2 cellular contexts compared by ENCODE assay signal in genomic region chr19:2239771-2240770, GRCh38.
TF ChIP-seq lines count a peak whose summit lies in the region.

No MANE protein-coding gene starts in this region.

TF ChIP-seq in SK-N-SH, 30 proteins besides CTCF, POLR2A, EP300 and RAD21:
- no peak for TF ChIP-seq FOXJ3 (CRISPR knock-in tag; IDR thresholded peaks at IDR 0.05)
- peak; percentile 36; the same call in 1 of the 2 replicates for TF ChIP-seq MXI1 (IDR thresholded peaks at IDR 0.05; ENCODE audit: low read depth, low read length)
- TF ChIP-seq JUND (IDR thresholded peaks at IDR 0.05) = no peak
- TF ChIP-seq ELF1 (IDR thresholded peaks at IDR 0.05) = no peak
- TF ChIP-seq, protein P1, sequence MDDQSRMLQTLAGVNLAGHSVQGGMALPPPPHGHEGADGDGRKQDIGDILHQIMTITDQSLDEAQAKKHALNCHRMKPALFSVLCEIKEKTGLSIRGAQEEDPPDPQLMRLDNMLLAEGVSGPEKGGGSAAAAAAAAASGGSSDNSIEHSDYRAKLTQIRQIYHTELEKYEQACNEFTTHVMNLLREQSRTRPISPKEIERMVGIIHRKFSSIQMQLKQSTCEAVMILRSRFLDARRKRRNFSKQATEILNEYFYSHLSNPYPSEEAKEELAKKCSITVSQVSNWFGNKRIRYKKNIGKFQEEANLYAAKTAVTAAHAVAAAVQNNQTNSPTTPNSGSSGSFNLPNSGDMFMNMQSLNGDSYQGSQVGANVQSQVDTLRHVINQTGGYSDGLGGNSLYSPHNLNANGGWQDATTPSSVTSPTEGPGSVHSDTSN (IDR thresholded peaks at IDR 0.05) = peak; percentile 39; the same call in 1 of the 2 replicates
- no peak for TF ChIP-seq RCOR1 (IDR thresholded peaks at IDR 0.05; ENCODE audit: low read length)
- TF ChIP-seq RFX5 (IDR thresholded peaks at IDR 0.05; ENCODE audit: low read length) = no peak
- TF ChIP-seq POLR2AphosphoS5 (IDR thresholded peaks at IDR 0.05; ENCODE audit: low read depth, low read length) = no peak
- TF ChIP-seq TCF12 (IDR thresholded peaks at IDR 0.05) = 0 out of 2 replicates have a peak, but pooled peaks have one; percentile 22
- TF ChIP-seq, protein P2, sequence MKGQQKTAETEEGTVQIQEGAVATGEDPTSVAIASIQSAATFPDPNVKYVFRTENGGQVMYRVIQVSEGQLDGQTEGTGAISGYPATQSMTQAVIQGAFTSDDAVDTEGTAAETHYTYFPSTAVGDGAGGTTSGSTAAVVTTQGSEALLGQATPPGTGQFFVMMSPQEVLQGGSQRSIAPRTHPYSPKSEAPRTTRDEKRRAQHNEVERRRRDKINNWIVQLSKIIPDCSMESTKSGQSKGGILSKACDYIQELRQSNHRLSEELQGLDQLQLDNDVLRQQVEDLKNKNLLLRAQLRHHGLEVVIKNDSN (IDR thresholded peaks at IDR 0.05; ENCODE audit: borderline replicate concordance, low read depth) = no peak

TF ChIP-seq in H1, 55 proteins besides CTCF, POLR2A, EP300 and RAD21:
- TF ChIP-seq TBP (IDR thresholded peaks at IDR 0.05; ENCODE audit: low read depth, low read length) (no peak), NANOG (IDR thresholded peaks at IDR 0.05; ENCODE audit: insufficient read depth, low read depth, low read length, poor library complexity, severe bottlenecking) (peak; percentile 70), CBX8 (IDR thresholded peaks at IDR 0.05; ENCODE audit: borderline replicate concordance, low read depth, low read length) (no peak), SP1 (IDR thresholded peaks at IDR 0.05; ENCODE audit: low read depth, low read length) (no peak), CEBPB (IDR thresholded peaks at IDR 0.05; ENCODE audit: low read depth, low read length) (no peak), TCF12 (IDR thresholded peaks at IDR 0.05; ENCODE audit: low read depth, low read length) (no peak), SIN3A (conservative IDR thresholded peaks at IDR 0.05 in 1 of 2, IDR thresholded peaks at IDR 0.05 in 1 of 2; ENCODE audit: low read depth in 1 of 2, low read length in 2 of 2) (0 out of 4 replicates have a peak, but pooled peaks of 1 of the 2 experiments have one; percentile 27), RBBP5 (IDR thresholded peaks at IDR 0.05; ENCODE audit: borderline replicate concordance, low read depth, low read length) (no peak)
